23 cellular contexts compared by ENCODE assay signal in genomic region chr12:151579-151978, GRCh38.
DNase-seq lines count a peak whose midpoint lies in the region; ATAC-seq and TF ChIP-seq lines count a peak whose summit lies in the region.
"Had no signal": no experiment of that assay in that cellular context is flagged by ENCODE, and none has a peak within 500 bp of the region (broad histone marks: within the 10 kb centered on the region; RNA-seq: fewer than 3 reads in every experiment).

No MANE protein-coding gene starts in this region.

- H2BK5ac ChIP-seq in neuronal stem cell (ENCODE audit: low read length), result no peak overlapping the region

- no peak overlapping the region for H3K23ac ChIP-seq in neuronal stem cell (ENCODE audit: low read depth, low read length, poor library complexity)

- no peak overlapping the region for H2BK120ac ChIP-seq in neuronal stem cell (ENCODE audit: low read depth, low read length)

- no peak overlapping the region for H3K27ac ChIP-seq in neuronal stem cell (replicated peaks; ENCODE audit: low read length)
- H3K27ac ChIP-seq: 22Rv1, A549, BLaER1 had no signal

- H3K4me2 ChIP-seq in neuronal stem cell (ENCODE audit: insufficient read depth, low read length, poor library complexity, severe bottlenecking), result no peak overlapping the region
- H3K4me2 ChIP-seq: A549, BLaER1 had no signal

- TF ChIP-seq CTCF in WTC11 (IDR thresholded peaks at IDR 0.05), result no peak

- H3K4me1 ChIP-seq in neuronal stem cell (ENCODE audit: control insufficient read depth in 2 of 2, insufficient read depth in 1 of 2, low read depth in 1 of 2, low read length in 2 of 2), result peaks cover 0 to 5% of the 10 kb centered on the region in 2 donors
- H3K4me1 ChIP-seq: A549, BE2C had no signal

- H3K4ac ChIP-seq in neuronal stem cell (ENCODE audit: low read length), result no peak overlapping the region

- no peak overlapping the region for H4K8ac ChIP-seq in neuronal stem cell (ENCODE audit: low read depth, low read length)

- H3K18ac ChIP-seq in neuronal stem cell (ENCODE audit: low read length), result peak overlapping the region; percentile 73

- H3K4me1 Mint-ChIP-seq in WTC11 (peaks cover 35% of the 10 kb centered on the region), T-helper 17 cell (peaks cover 9% of the 10 kb centered on the region)
- H3K4me1 Mint-ChIP-seq: CD4-positive, alpha-beta memory T cell had no signal

- no peak overlapping the region for H3K14ac ChIP-seq in neuronal stem cell (ENCODE audit: low read length)

- peaks cover 0 to 31% (median 0%) of the 10 kb centered on the region in 3 experiments for H3K27me3 ChIP-seq in neuronal stem cell (ENCODE audit: control insufficient read depth in 3 of 3, insufficient read depth in 3 of 3, low read depth in 1 of 3, low read length in 3 of 3)
- H3K27me3 ChIP-seq: BE2C, BLaER1 had no signal

- H3K27me3 Mint-ChIP-seq in WTC11 (ENCODE audit: low read depth) (no peaks in the 10 kb centered on the region; the same call in 1 of the 2 replicates), T-helper 17 cell (peaks cover 43% of the 10 kb centered on the region)

- CTCF ChIA-PET in WTC11 (lab: Charles Lee), result interaction anchor here (0.6 to 4.2 kb wide), 6 partner anchors 11 to 68 kb away, joined by 3 to 44 read pairs (median 6); no protein-coding TSS in a partner anchor

- no peaks in the 10 kb centered on the region for H3K9me3 Mint-ChIP-seq in WTC11
- H3K9me3 Mint-ChIP-seq: CD8-positive, alpha-beta memory T cell had no signal

- H2AFZ ChIP-seq in neuronal stem cell (ENCODE audit: low read length), result no peak overlapping the region

- H3K9me3 ChIP-seq in neuronal stem cell (replicated peaks in 1 of 2; ENCODE audit: control insufficient read depth in 2 of 2, insufficient read depth in 1 of 2, low read depth in 1 of 2, low read length in 2 of 2) (no peaks in the 10 kb centered on the region), T-helper 17 cell (ENCODE audit: control insufficient read depth, low read length, poor library complexity, severe bottlenecking) (no peaks in the 10 kb centered on the region)
- H3K9me3 ChIP-seq: A549, BE2C, BLaER1 had no signal

- H4K91ac ChIP-seq in neuronal stem cell (ENCODE audit: low read depth, low read length, poor library complexity), result no peak overlapping the region

- H3K36me3 Mint-ChIP-seq in WTC11 (no peaks in the 10 kb centered on the region), T-helper 17 cell (ENCODE audit: low read depth) (peaks cover 5% of the 10 kb centered on the region)
- H3K36me3 Mint-ChIP-seq: CD14-positive monocyte; CD4-positive, alpha-beta memory T cell; CD4-positive, CD25-positive, alpha-beta regulatory T cell; CD8-positive, alpha-beta memory T cell had no signal

- no CpG with 5 or more reads among the region's 5 CpGs for WGBS in neuronal stem cell (ENCODE audit: extremely low coverage in 2 of 2, insufficient read length in 2 of 2, insufficient replicate concordance in 1 of 2), 2 donors

- ATAC-seq in Right ventricle myocardium inferior, result no peak
- ATAC-seq in left cardiac atrium, result no peak
- ATAC-seq in WTC11, result peak; percentile 35
- ATAC-seq in T-helper 17 cell, result no peak
- ATAC-seq: A549, GM12878 had no signal

- H3K36me3 ChIP-seq in neuronal stem cell (replicated peaks in 1 of 2; ENCODE audit: control insufficient read depth in 2 of 2, insufficient read depth in 2 of 2, low read length in 2 of 2), result no peaks in the 10 kb centered on the region
- H3K36me3 ChIP-seq: BE2C, BLaER1 had no signal

- no peaks in the 10 kb centered on the region for H3K79me1 ChIP-seq in neuronal stem cell (ENCODE audit: low read depth, low read length)

- H3K27ac Mint-ChIP-seq in WTC11 (peak overlapping the region; percentile 20; the same call in 1 of the 2 replicates), T-helper 17 cell (no peak overlapping the region)
- H3K27ac Mint-ChIP-seq: CD4-positive, alpha-beta memory T cell; CD4-positive, CD25-positive, alpha-beta regulatory T cell had no signal

- intact Hi-C loops in Right ventricle myocardium inferior (cut with DNase I), result no loop called here
- intact Hi-C loops in left cardiac atrium (cut with DNase I), result no loop called here

- no peak overlapping the region for H2BK12ac ChIP-seq in neuronal stem cell (ENCODE audit: low read length)

- POLR2A ChIA-PET in WTC11 (lab: Charles Lee), result no interaction called here

- no peak overlapping the region for H3K9ac ChIP-seq in neuronal stem cell (ENCODE audit: low read depth, low read length, poor library complexity)
- H3K9ac ChIP-seq: BLaER1 had no signal

- H3K4me3 ChIP-seq in neuronal stem cell (ENCODE audit: low read length in 2 of 2), result no peak overlapping the region
- H3K4me3 ChIP-seq: A549, BLaER1, GM12878 had no signal

- H3K4me3 Mint-ChIP-seq in WTC11 (no peak overlapping the region), T-helper 17 cell (no peak overlapping the region)
- H3K4me3 Mint-ChIP-seq: CD14-positive monocyte; CD4-positive, alpha-beta memory T cell; CD4-positive, CD25-positive, alpha-beta regulatory T cell had no signal

- H2AK5ac ChIP-seq in neuronal stem cell (ENCODE audit: low read depth, low read length), result no peak overlapping the region

- DNase-seq in Right ventricle myocardium inferior (ENCODE audit: missing footprints) (peak; percentile 4), left cardiac atrium (no peak), WTC11 (ENCODE audit: low spot score) (no peak), neuronal stem cell (ENCODE audit: low spot score) (no peak), AG08396 (ENCODE audit: low spot score) (no peak), T-helper 17 cell (no peak)
- DNase-seq: BE2C; C1 segment of cervical spinal cord; CD4-positive, alpha-beta memory T cell; CD4-positive, CD25-positive, alpha-beta regulatory T cell; CD8-positive, alpha-beta memory T cell; COR-L47; DMS 273 treated with DMSO at 0.1 percent for 48 hours; DMS153; DMS79; DND-41; EL; GDM1 had no signal

- H2BK15ac ChIP-seq in neuronal stem cell (ENCODE audit: low read length), result peak overlapping the region; percentile 49

TF ChIP-seq in WTC11, 78 proteins besides CTCF, POLR2A, EP300 and RAD21 (continues in another document):
- TF ChIP-seq CDX4 (CRISPR knock-in tag; IDR thresholded peaks at IDR 0.05; ENCODE audit: borderline replicate concordance), result no peak
- no peak for TF ChIP-seq PREB (CRISPR knock-in tag; IDR thresholded peaks at IDR 0.05; ENCODE audit: borderline replicate concordance)
- TF ChIP-seq NR2C2 (CRISPR knock-in tag; IDR thresholded peaks at IDR 0.05), result no peak
- no peak for TF ChIP-seq MLX (CRISPR knock-in tag; IDR thresholded peaks at IDR 0.05)
- no peak for TF ChIP-seq MYBL2 (CRISPR knock-in tag; IDR thresholded peaks at IDR 0.05)
- no peak for TF ChIP-seq ZNF121 (CRISPR knock-in tag; IDR thresholded peaks at IDR 0.05)
- no peak for TF ChIP-seq NFATC4 (CRISPR knock-in tag; IDR thresholded peaks at IDR 0.05)
- TF ChIP-seq E2F4 (CRISPR knock-in tag; IDR thresholded peaks at IDR 0.05; ENCODE audit: borderline replicate concordance, low read depth), result no peak
- no peak for TF ChIP-seq ESRRA (CRISPR knock-in tag; IDR thresholded peaks at IDR 0.05; ENCODE audit: borderline replicate concordance)
- no peak for TF ChIP-seq IRF2 (CRISPR knock-in tag; IDR thresholded peaks at IDR 0.05; ENCODE audit: borderline replicate concordance, low read depth)
- no peak for TF ChIP-seq SOX15 (CRISPR knock-in tag; IDR thresholded peaks at IDR 0.05)
- no peak for TF ChIP-seq SMAD3 (CRISPR knock-in tag; IDR thresholded peaks at IDR 0.05; ENCODE audit: borderline replicate concordance)
- no peak for TF ChIP-seq ZBTB43 (CRISPR knock-in tag; IDR thresholded peaks at IDR 0.05)
- no peak for TF ChIP-seq CBFB (CRISPR knock-in tag; IDR thresholded peaks at IDR 0.05; ENCODE audit: low read depth)
